ENCODE assay signal across 20 cellular contexts in the genomic region with DNA sequence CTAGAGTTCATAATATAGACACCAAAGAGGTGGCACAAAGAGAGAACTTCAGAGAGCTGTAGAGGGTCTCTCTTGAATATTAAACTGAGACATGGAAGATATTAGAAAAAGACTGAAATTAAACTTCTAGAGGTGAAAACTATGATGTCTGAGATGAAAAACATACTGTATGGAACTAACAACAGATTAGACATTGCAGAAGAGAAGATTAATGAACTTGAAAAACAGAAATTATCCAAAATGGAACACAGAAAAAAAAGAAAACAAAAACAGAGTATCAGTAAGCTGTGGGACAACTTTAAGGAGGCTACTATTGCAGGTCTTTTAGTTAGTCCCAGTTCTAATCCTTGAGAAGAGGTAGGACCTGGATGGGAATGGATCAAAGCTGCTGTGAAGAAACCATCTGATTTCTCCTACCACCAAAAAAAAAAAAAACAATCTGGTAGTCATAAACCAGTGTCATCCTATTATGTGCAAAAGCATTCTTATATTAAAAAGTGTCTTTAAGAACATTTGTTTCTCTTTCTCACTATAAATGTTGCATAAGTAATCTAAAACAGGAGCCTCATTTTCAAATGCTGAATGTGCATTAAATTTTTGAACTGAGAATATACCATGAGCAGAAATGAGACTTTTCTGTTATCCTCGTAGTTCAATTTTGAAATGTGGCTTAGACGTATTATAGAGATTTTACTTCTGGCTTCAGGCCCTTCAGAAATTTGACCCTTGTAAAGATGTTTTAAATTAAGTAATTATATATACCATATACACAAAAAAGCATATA.
A peak's percentile ranks its signal among the peaks of the same experiment; 100 is the strongest.
DNase-seq lines count a peak whose midpoint lies in the region; ATAC-seq, FAIRE-seq and TF ChIP-seq lines count a peak whose summit lies in the region.
"Had no signal": no experiment of that assay in that cellular context is flagged by ENCODE, and none has a peak within 500 bp of the region (broad histone marks: within the 10 kb centered on the region; RNA-seq: fewer than 3 reads in every experiment).

No MANE protein-coding gene starts in this region.

- 0 out of 2 replicates have a peak, but pooled peaks cover 5% of the 10 kb centered on the region for H3K79me2 ChIP-seq in OCI-LY7 (ENCODE audit: insufficient read depth, low read depth, low read length)
- H3K79me2 ChIP-seq in endothelial cell of umbilical vein (ENCODE audit: control insufficient read depth, insufficient read depth, low read length), result no peaks in the 10 kb centered on the region

- no peaks in the 10 kb centered on the region for H3K9me1 ChIP-seq in endothelial cell of umbilical vein (replicated peaks; ENCODE audit: control insufficient read depth, extremely low read depth, insufficient read depth, low read length)

- H3K27me3 ChIP-seq in endothelial cell of umbilical vein (ENCODE audit: control insufficient read depth in 2 of 2, insufficient read depth in 2 of 2, low read length in 2 of 2), result no peaks in the 10 kb centered on the region

- WGBS in A549 (ENCODE audit: missing lambda C conversion rate), result 97% methylated on average over 2 of the region's 2 CpGs

- no peak overlapping the region for H3K4me2 ChIP-seq in A549
- H3K4me2 ChIP-seq in OCI-LY7 (ENCODE audit: low read length), result no peak overlapping the region
- no peak overlapping the region for H3K4me2 ChIP-seq in endothelial cell of umbilical vein (ENCODE audit: insufficient read depth, low read length)
- H3K4me2 ChIP-seq: GM23338 had no signal

- H3K4me1 Mint-ChIP-seq in T-helper 2 cell treated with Interferon-gamma antibody and Interleukin-4, amounts not matched to agents 5 μg/mL and 100 μg/mL, for 36 hours (ENCODE audit: low read depth), result no peaks in the 10 kb centered on the region
- no peaks in the 10 kb centered on the region for H3K4me1 Mint-ChIP-seq in activated T-helper 1 cell treated with anti-CD3 and anti-CD28 coated beads, Interleukin-12 subunit alpha, Interleukin-12 subunit beta, Interleukin-2, Interleukin-4 antibody, amounts not matched to agents 30 ng/mL and 10 ng/mL and 1 ng/mL, durations not matched to agents 14 hours and 24 hours and 36 hours (ENCODE audit: low read depth)
- H3K4me1 Mint-ChIP-seq: CD4-positive, alpha-beta memory T cell; GM23338 had no signal

- TF ChIP-seq CTCF in A549 (IDR thresholded peaks at IDR 0.05), result no peak
- no peak for TF ChIP-seq CTCF in OCI-LY7 (conservative IDR thresholded peaks at IDR 0.05; ENCODE audit: low read length)
- no peak for TF ChIP-seq CTCF in endothelial cell of umbilical vein (IDR thresholded peaks at IDR 0.05; ENCODE audit: extremely low read depth in 1 of 2, insufficient read depth in 1 of 2, low read depth in 1 of 2, low read length in 2 of 2)

- H3K27ac ChIP-seq in A549, result no peak overlapping the region
- H3K27ac ChIP-seq in OCI-LY7 (ENCODE audit: low read depth, low read length, poor library complexity, severe bottlenecking), result no peak overlapping the region
- no peak overlapping the region for H3K27ac ChIP-seq in endothelial cell of umbilical vein (ENCODE audit: insufficient read depth, low read depth, low read length)

- no peak overlapping the region for H3K4me3 Mint-ChIP-seq in T-helper 2 cell treated with Interferon-gamma antibody and Interleukin-4, amounts not matched to agents 5 μg/mL and 100 μg/mL, for 36 hours
- H3K4me3 Mint-ChIP-seq in activated T-helper 1 cell treated with anti-CD3 and anti-CD28 coated beads, Interleukin-12 subunit alpha, Interleukin-12 subunit beta, Interleukin-2, Interleukin-4 antibody, amounts not matched to agents 30 ng/mL and 10 ng/mL and 1 ng/mL, durations not matched to agents 14 hours and 24 hours and 36 hours, result no peak overlapping the region
- H3K4me3 Mint-ChIP-seq: CD4-positive, alpha-beta memory T cell; GM23338; H9 had no signal

- H3K36me3 ChIP-seq in OCI-LY7 (ENCODE audit: insufficient read depth, low read length), result peaks cover 91% of the 10 kb centered on the region
- peaks cover 0 to 2% of the 10 kb centered on the region in 2 experiments for H3K36me3 ChIP-seq in endothelial cell of umbilical vein (ENCODE audit: control insufficient read depth in 2 of 2, extremely low read depth in 1 of 2, insufficient read depth in 2 of 2, low read length in 2 of 2)

- H3K9me3 ChIP-seq in A549 (0 out of 3 replicates have a peak, but pooled peaks cover 2% of the 10 kb centered on the region), OCI-LY7 (ENCODE audit: low read length) (no peaks in the 10 kb centered on the region), endothelial cell of umbilical vein (replicated peaks; ENCODE audit: control insufficient read depth, insufficient read depth, low read length) (no peaks in the 10 kb centered on the region)

- ATAC-seq in A549, result no peak
- ATAC-seq: GM23338, HCT116 had no signal

- H4K20me1 ChIP-seq in OCI-LY7 (ENCODE audit: insufficient read depth, low read length) (no peaks in the 10 kb centered on the region; the same call in 1 of the 2 replicates), endothelial cell of umbilical vein (replicated peaks; ENCODE audit: control insufficient read depth, extremely low read depth, insufficient read depth, low read length) (peaks cover 2% of the 10 kb centered on the region)

- no peaks in the 10 kb centered on the region for H3K9me3 Mint-ChIP-seq in T-helper 2 cell treated with Interferon-gamma antibody and Interleukin-4, amounts not matched to agents 5 μg/mL and 100 μg/mL, for 36 hours
- no peaks in the 10 kb centered on the region for H3K9me3 Mint-ChIP-seq in activated T-helper 1 cell treated with anti-CD3 and anti-CD28 coated beads, Interleukin-12 subunit alpha, Interleukin-12 subunit beta, Interleukin-2, Interleukin-4 antibody, amounts not matched to agents 30 ng/mL and 10 ng/mL and 1 ng/mL, durations not matched to agents 14 hours and 24 hours and 36 hours
- H3K9me3 Mint-ChIP-seq: CD4-positive, alpha-beta memory T cell; GM23338; H9 had no signal

- CTCF ChIA-PET in A549 (lab: Yijun Ruan, JAX), result interaction anchor here (1.0 kb wide), 1 partner anchor 96 kb away, joined by 3 read pairs; a partner anchor contains a TSS
- CTCF ChIA-PET in OCI-LY7 (lab: Charles Lee; ENCODE audit: unreplicated experiment), result no interaction called here
- CTCF ChIA-PET in endothelial cell of umbilical vein (lab: Charles Lee), result interaction anchor here (1.4 kb wide), 1 partner anchor 9 kb away, joined by 3 read pairs; no protein-coding TSS in a partner anchor

- no peaks in the 10 kb centered on the region for H3K27me3 Mint-ChIP-seq in T-helper 2 cell treated with Interferon-gamma antibody and Interleukin-4, amounts not matched to agents 5 μg/mL and 100 μg/mL, for 36 hours (ENCODE audit: low read depth)
- no peaks in the 10 kb centered on the region for H3K27me3 Mint-ChIP-seq in activated T-helper 1 cell treated with anti-CD3 and anti-CD28 coated beads, Interleukin-12 subunit alpha, Interleukin-12 subunit beta, Interleukin-2, Interleukin-4 antibody, amounts not matched to agents 30 ng/mL and 10 ng/mL and 1 ng/mL, durations not matched to agents 14 hours and 24 hours and 36 hours (ENCODE audit: insufficient read depth)
- H3K27me3 Mint-ChIP-seq: CD4-positive, alpha-beta memory T cell had no signal

- no peak overlapping the region for H3K4me3 ChIP-seq in A549
- H3K4me3 ChIP-seq in OCI-LY7 (ENCODE audit: low read depth, low read length, poor library complexity, severe bottlenecking), result no peak overlapping the region
- H3K4me3 ChIP-seq in endothelial cell of umbilical vein (replicated peaks in 1 of 3; ENCODE audit: insufficient read depth in 1 of 3, low read depth in 1 of 3, low read length in 3 of 3), result no peak overlapping the region
- H3K4me3 ChIP-seq: GM23338 had no signal

- H2AFZ ChIP-seq in OCI-LY7 (ENCODE audit: low read length) (no peak overlapping the region), endothelial cell of umbilical vein (ENCODE audit: low read depth, low read length) (no peak overlapping the region)
- H2AFZ ChIP-seq: GM23338 had no signal

- peak overlapping the region; percentile 55 for H3K27ac Mint-ChIP-seq in T-helper 2 cell treated with Interferon-gamma antibody and Interleukin-4, amounts not matched to agents 5 μg/mL and 100 μg/mL, for 36 hours
- H3K27ac Mint-ChIP-seq in activated T-helper 1 cell treated with anti-CD3 and anti-CD28 coated beads, Interleukin-12 subunit alpha, Interleukin-12 subunit beta, Interleukin-2, Interleukin-4 antibody, amounts not matched to agents 30 ng/mL and 10 ng/mL and 1 ng/mL, durations not matched to agents 14 hours and 24 hours and 36 hours, result no peak overlapping the region
- H3K27ac Mint-ChIP-seq: GM23338, H9 had no signal

- TF ChIP-seq EP300 in A549 (IDR thresholded peaks at IDR 0.05), result no peak

- H3K36me3 Mint-ChIP-seq in T-helper 2 cell treated with Interferon-gamma antibody and Interleukin-4, amounts not matched to agents 5 μg/mL and 100 μg/mL, for 36 hours (ENCODE audit: low read depth), result peaks cover 26% of the 10 kb centered on the region
- H3K36me3 Mint-ChIP-seq in activated T-helper 1 cell treated with anti-CD3 and anti-CD28 coated beads, Interleukin-12 subunit alpha, Interleukin-12 subunit beta, Interleukin-2, Interleukin-4 antibody, amounts not matched to agents 30 ng/mL and 10 ng/mL and 1 ng/mL, durations not matched to agents 14 hours and 24 hours and 36 hours (ENCODE audit: low read depth), result peaks cover 24% of the 10 kb centered on the region

- dilution Hi-C loops in endothelial cell of umbilical vein (cut with MboI; ENCODE audit: extremely low pct_ligation_motif_present, low sequenced_read_pairs), result no loop called here

- POLR2A ChIA-PET in A549 (lab: Yijun Ruan, JAX) (interaction anchor here (0.5 kb wide), 1 partner anchor 19 kb away, joined by 3 read pairs; no protein-coding TSS in a partner anchor), OCI-LY7 (lab: Charles Lee) (interaction anchor here (0.7 to 1.2 kb wide), 4 partner anchors 10 to 79 kb away, joined by 3 to 4 read pairs (median 4); no protein-coding TSS in a partner anchor), endothelial cell of umbilical vein (lab: Charles Lee) (no interaction called here)

- DNase-seq in T-helper 2 cell treated with Interferon-gamma antibody and Interleukin-4, amounts not matched to agents 5 μg/mL and 100 μg/mL, for 36 hours (ENCODE audit: low spot score), result no peak
- DNase-seq in T-helper 2 cell (no peak), A549 (ENCODE audit: low read depth in 1 of 2, low spot score in 1 of 2) (no peak), OCI-LY7 (ENCODE audit: low spot score) (no peak), endothelial cell of umbilical vein (ENCODE audit: low read depth, low spot score) (no peak), glomerular visceral epithelial cell (ENCODE audit: extremely low spot score) (no peak), frontal cortex (ENCODE audit: low spot score in 2 of 2) (no peak)
- no peak for DNase-seq in activated T-helper 1 cell treated with anti-CD3 and anti-CD28 coated beads, Interleukin-12 subunit alpha, Interleukin-12 subunit beta, Interleukin-2, Interleukin-4 antibody, amounts not matched to agents 30 ng/mL and 10 ng/mL and 1 ng/mL, durations not matched to agents 14 hours and 24 hours and 36 hours (ENCODE audit: low spot score)
- DNase-seq: 8988T; C1 segment of cervical spinal cord; Calu3; CD4-positive, alpha-beta memory T cell; COR-L47; DMS53; DMS79 treated with DMSO at 0.1 percent for 48 hours; GF-D8; H9 had no signal

- TF ChIP-seq POLR2A in A549 (IDR thresholded peaks at IDR 0.05; ENCODE audit: low read length) (no peak), endothelial cell of umbilical vein (IDR thresholded peaks at IDR 0.05; ENCODE audit: low read depth, low read length) (no peak)

- H3K9ac ChIP-seq in endothelial cell of umbilical vein (replicated peaks; ENCODE audit: extremely low read depth, insufficient read depth, low read length), result no peak overlapping the region

- no peak for TF ChIP-seq RAD21 in A549 (conservative IDR thresholded peaks at IDR 0.05 in 1 of 2, IDR thresholded peaks at IDR 0.05 in 1 of 2)

- intact Hi-C loops in OCI-LY7 (cut with micrococcal nuclease; ENCODE audit: unreplicated experiment) (no loop called here), endothelial cell of umbilical vein (cut with micrococcal nuclease) (no loop called here)
- intact Hi-C loops in activated T-helper 1 cell treated with anti-CD3 and anti-CD28 coated beads, Interleukin-12 subunit alpha, Interleukin-12 subunit beta, Interleukin-2, Interleukin-4 antibody, amounts not matched to agents 30 ng/mL and 10 ng/mL and 1 ng/mL, durations not matched to agents 14 hours and 24 hours and 36 hours (cut with micrococcal nuclease), result no loop called here

- H3K4me1 ChIP-seq in A549, result no peaks in the 10 kb centered on the region
- no peaks in the 10 kb centered on the region for H3K4me1 ChIP-seq in OCI-LY7 (ENCODE audit: insufficient read depth, low read length, poor library complexity, severe bottlenecking)
- H3K4me1 ChIP-seq in endothelial cell of umbilical vein (ENCODE audit: control insufficient read depth, extremely low read depth, insufficient read depth, low read length), result no peaks in the 10 kb centered on the region

- BruUV-seq in OCI-LY7 (replicated peaks; lab: Mats Ljungman, UMichigan), result TSS peak; percentile 11
- no TSS peak for BruUV-seq in endothelial cell of umbilical vein (replicated peaks; lab: Mats Ljungman, UMichigan)

- no peaks in the 10 kb centered on the region for H3K9me2 ChIP-seq in OCI-LY7 (ENCODE audit: insufficient read depth, low read length)

- FAIRE-seq in A549 (lab: Jason Lieb, UNC), result no peak
- peak; percentile 4 for FAIRE-seq in endothelial cell of umbilical vein (lab: Jason Lieb, UNC)
- no peak for FAIRE-seq in frontal cortex (lab: Jason Lieb, UNC)
- FAIRE-seq: GM18507 had no signal
